Comparison of ENCODE assay signal across 1 cellular context in the genomic region with DNA sequence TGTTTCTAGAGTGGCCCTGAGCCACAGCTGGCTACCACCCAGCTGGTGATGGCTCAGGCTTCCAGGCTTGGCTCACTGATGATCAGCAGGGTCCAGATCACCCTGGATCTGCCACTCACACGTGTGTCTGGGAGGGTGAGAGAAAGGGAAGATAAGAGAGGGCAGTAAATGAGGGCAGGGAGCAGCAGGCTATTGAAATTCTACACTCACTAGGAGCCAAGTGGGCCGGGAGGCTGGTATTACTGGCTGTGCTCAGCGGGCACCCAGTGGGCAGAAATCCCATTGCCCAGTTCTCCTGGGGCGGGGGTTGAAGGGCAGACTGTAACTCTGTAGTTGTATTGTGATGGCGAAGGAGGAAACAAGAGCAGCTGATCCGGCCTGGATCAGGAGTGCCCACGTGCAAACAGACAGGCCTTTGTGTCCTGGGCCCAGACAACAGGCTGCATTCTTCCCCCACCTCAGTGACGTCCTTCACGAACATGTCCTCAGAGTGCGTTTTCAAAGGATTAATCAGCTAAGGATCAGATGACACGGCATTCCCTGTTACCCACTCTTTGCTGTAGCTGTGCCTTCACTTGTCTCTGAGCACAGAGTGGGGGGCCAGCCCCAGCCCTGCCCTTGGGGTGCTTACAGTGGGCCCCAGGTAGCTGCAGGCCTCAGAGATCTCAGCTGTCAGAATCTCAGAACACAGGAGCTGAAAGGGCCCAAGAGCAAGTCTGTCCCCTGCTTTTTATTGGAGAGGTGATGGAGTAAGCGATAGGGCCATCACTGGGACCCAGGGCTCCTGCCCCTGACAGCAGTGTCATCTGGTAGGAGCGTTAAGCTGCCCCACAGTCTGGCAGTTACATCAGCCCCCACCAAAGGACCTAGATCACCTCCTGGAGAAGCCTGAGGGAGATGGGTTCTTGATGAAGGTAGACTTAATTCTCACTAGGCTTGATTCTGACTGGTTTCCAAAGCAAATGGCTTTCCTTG.
TF ChIP-seq lines count a peak whose summit lies in the region.

No MANE protein-coding gene starts in this region.

TF ChIP-seq in HepG2, 621 proteins besides CTCF, POLR2A, EP300 and RAD21 (continued from another document and continues in another):
- TF ChIP-seq ZC3H4 (CRISPR knock-in tag; IDR thresholded peaks at IDR 0.05; ENCODE audit: borderline replicate concordance) (no peak), ZNF629 (CRISPR knock-in tag; conservative IDR thresholded peaks at IDR 0.05) (no peak), GATA4 (IDR thresholded peaks at IDR 0.05; ENCODE audit: borderline replicate concordance, low read depth) (no peak), GATAD2A (CRISPR knock-in tag; IDR thresholded peaks at IDR 0.05) (peak; percentile 82), SOX13 (IDR thresholded peaks at IDR 0.05) (no peak), SOX13 (CRISPR knock-in tag; conservative IDR thresholded peaks at IDR 0.05 in 1 of 2, IDR thresholded peaks at IDR 0.05 in 1 of 2) (peak in 1 of 2 experiments; percentile 91; a peak in 2 of 4 replicates), ZNF704 (CRISPR knock-in tag; IDR thresholded peaks at IDR 0.05; ENCODE audit: borderline replicate concordance) (no peak), ELK4 (CRISPR knock-in tag; IDR thresholded peaks at IDR 0.05; ENCODE audit: borderline replicate concordance) (no peak), RFX1 (IDR thresholded peaks at IDR 0.05) (no peak), ZNF501 (CRISPR knock-in tag; IDR thresholded peaks at IDR 0.05) (no peak), ZNF879 (CRISPR knock-in tag; IDR thresholded peaks at IDR 0.05) (no peak), ZNF362 (CRISPR knock-in tag; IDR thresholded peaks at IDR 0.05; ENCODE audit: borderline replicate concordance) (no peak), SAFB2 (CRISPR knock-in tag; IDR thresholded peaks at IDR 0.05; ENCODE audit: borderline replicate concordance, low read depth) (no peak), NFIB (CRISPR knock-in tag; IDR thresholded peaks at IDR 0.05; ENCODE audit: borderline replicate concordance) (no peak), ZNF274 (CRISPR knock-in tag; IDR thresholded peaks at IDR 0.05) (peak; percentile 79), SNRNP70 (IDR thresholded peaks at IDR 0.05; ENCODE audit: low read depth, low read length) (no peak), SRSF9 (IDR thresholded peaks at IDR 0.05; ENCODE audit: borderline replicate concordance, insufficient read depth, low read depth, low read length, poor library complexity, severe bottlenecking) (no peak), PLRG1 (conservative IDR thresholded peaks at IDR 0.05) (no peak), ZNF740 (CRISPR knock-in tag; IDR thresholded peaks at IDR 0.05) (no peak), FOXM1 (CRISPR knock-in tag; IDR thresholded peaks at IDR 0.05) (no peak), ZNF878 (CRISPR knock-in tag; IDR thresholded peaks at IDR 0.05) (peak; percentile 70; the same call in 1 of the 2 replicates), MTA3 (CRISPR knock-in tag; IDR thresholded peaks at IDR 0.05) (no peak), ZNF484 (CRISPR knock-in tag; IDR thresholded peaks at IDR 0.05; ENCODE audit: borderline replicate concordance, low read depth) (no peak), RARA (CRISPR knock-in tag; IDR thresholded peaks at IDR 0.05) (peak; percentile 47), JDP2 (CRISPR knock-in tag; IDR thresholded peaks at IDR 0.05; ENCODE audit: borderline replicate concordance) (no peak), ZNF770 (CRISPR knock-in tag; IDR thresholded peaks at IDR 0.05) (no peak), SUZ12 (IDR thresholded peaks at IDR 0.05; ENCODE audit: low read depth, low read length) (no peak), CHD4 (IDR thresholded peaks at IDR 0.05; ENCODE audit: borderline replicate concordance, low read length) (no peak), ZNF792 (CRISPR knock-in tag; IDR thresholded peaks at IDR 0.05) (peak; percentile 41; the same call in 1 of the 2 replicates), ZKSCAN8 (CRISPR knock-in tag; IDR thresholded peaks at IDR 0.05; ENCODE audit: borderline replicate concordance) (0 out of 2 replicates have a peak, but pooled peaks have one; percentile 15), HBP1 (CRISPR knock-in tag; IDR thresholded peaks at IDR 0.05; ENCODE audit: low read depth) (no peak)
- TF ChIP-seq, protein P1, sequence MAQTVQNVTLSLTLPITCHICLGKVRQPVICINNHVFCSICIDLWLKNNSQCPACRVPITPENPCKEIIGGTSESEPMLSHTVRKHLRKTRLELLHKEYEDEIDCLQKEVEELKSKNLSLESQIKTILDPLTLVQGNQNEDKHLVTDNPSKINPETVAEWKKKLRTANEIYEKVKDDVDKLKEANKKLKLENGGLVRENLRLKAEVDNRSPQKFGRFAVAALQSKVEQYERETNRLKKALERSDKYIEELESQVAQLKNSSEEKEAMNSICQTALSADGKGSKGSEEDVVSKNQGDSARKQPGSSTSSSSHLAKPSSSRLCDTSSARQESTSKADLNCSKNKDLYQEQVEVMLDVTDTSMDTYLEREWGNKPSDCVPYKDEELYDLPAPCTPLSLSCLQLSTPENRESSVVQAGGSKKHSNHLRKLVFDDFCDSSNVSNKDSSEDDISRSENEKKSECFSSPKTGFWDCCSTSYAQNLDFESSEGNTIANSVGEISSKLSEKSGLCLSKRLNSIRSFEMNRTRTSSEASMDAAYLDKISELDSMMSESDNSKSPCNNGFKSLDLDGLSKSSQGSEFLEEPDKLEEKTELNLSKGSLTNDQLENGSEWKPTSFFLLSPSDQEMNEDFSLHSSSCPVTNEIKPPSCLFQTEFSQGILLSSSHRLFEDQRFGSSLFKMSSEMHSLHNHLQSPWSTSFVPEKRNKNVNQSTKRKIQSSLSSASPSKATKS (CRISPR knock-in tag; IDR thresholded peaks at IDR 0.05): no peak
- TF ChIP-seq, protein P2, sequence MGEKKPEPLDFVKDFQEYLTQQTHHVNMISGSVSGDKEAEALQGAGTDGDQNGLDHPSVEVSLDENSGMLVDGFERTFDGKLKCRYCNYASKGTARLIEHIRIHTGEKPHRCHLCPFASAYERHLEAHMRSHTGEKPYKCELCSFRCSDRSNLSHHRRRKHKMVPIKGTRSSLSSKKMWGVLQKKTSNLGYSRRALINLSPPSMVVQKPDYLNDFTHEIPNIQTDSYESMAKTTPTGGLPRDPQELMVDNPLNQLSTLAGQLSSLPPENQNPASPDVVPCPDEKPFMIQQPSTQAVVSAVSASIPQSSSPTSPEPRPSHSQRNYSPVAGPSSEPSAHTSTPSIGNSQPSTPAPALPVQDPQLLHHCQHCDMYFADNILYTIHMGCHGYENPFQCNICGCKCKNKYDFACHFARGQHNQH (CRISPR knock-in tag; IDR thresholded peaks at IDR 0.05): peak; percentile 72; the same call in 1 of the 2 replicates
- TF ChIP-seq, protein P3, sequence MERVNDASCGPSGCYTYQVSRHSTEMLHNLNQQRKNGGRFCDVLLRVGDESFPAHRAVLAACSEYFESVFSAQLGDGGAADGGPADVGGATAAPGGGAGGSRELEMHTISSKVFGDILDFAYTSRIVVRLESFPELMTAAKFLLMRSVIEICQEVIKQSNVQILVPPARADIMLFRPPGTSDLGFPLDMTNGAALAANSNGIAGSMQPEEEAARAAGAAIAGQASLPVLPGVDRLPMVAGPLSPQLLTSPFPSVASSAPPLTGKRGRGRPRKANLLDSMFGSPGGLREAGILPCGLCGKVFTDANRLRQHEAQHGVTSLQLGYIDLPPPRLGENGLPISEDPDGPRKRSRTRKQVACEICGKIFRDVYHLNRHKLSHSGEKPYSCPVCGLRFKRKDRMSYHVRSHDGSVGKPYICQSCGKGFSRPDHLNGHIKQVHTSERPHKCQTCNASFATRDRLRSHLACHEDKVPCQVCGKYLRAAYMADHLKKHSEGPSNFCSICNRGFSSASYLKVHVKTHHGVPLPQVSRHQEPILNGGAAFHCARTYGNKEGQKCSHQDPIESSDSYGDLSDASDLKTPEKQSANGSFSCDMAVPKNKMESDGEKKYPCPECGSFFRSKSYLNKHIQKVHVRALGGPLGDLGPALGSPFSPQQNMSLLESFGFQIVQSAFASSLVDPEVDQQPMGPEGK (CRISPR knock-in tag; IDR thresholded peaks at IDR 0.05): peak; percentile 68; the same call in 1 of the 2 replicates
- TF ChIP-seq, protein P4, sequence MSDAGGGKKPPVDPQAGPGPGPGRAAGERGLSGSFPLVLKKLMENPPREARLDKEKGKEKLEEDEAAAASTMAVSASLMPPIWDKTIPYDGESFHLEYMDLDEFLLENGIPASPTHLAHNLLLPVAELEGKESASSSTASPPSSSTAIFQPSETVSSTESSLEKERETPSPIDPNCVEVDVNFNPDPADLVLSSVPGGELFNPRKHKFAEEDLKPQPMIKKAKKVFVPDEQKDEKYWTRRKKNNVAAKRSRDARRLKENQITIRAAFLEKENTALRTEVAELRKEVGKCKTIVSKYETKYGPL (CRISPR knock-in tag; IDR thresholded peaks at IDR 0.05): no peak
- TF ChIP-seq, protein P5, sequence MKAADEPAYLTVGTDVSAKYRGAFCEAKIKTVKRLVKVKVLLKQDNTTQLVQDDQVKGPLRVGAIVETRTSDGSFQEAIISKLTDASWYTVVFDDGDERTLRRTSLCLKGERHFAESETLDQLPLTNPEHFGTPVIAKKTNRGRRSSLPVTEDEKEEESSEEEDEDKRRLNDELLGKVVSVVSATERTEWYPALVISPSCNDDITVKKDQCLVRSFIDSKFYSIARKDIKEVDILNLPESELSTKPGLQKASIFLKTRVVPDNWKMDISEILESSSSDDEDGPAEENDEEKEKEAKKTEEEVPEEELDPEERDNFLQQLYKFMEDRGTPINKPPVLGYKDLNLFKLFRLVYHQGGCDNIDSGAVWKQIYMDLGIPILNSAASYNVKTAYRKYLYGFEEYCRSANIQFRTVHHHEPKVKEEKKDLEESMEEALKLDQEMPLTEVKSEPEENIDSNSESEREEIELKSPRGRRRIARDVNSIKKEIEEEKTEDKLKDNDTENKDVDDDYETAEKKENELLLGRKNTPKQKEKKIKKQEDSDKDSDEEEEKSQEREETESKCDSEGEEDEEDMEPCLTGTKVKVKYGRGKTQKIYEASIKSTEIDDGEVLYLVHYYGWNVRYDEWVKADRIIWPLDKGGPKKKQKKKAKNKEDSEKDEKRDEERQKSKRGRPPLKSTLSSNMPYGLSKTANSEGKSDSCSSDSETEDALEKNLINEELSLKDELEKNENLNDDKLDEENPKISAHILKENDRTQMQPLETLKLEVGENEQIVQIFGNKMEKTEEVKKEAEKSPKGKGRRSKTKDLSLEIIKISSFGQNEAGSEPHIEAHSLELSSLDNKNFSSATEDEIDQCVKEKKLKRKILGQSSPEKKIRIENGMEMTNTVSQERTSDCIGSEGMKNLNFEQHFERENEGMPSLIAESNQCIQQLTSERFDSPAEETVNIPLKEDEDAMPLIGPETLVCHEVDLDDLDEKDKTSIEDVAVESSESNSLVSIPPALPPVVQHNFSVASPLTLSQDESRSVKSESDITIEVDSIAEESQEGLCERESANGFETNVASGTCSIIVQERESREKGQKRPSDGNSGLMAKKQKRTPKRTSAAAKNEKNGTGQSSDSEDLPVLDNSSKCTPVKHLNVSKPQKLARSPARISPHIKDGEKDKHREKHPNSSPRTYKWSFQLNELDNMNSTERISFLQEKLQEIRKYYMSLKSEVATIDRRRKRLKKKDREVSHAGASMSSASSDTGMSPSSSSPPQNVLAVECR (CRISPR knock-in tag; IDR thresholded peaks at IDR 0.05; ENCODE audit: borderline replicate concordance): no peak; the same call in 1 of the 2 replicates
